ENCODE assay signal across 1 cellular context in the genomic region with DNA sequence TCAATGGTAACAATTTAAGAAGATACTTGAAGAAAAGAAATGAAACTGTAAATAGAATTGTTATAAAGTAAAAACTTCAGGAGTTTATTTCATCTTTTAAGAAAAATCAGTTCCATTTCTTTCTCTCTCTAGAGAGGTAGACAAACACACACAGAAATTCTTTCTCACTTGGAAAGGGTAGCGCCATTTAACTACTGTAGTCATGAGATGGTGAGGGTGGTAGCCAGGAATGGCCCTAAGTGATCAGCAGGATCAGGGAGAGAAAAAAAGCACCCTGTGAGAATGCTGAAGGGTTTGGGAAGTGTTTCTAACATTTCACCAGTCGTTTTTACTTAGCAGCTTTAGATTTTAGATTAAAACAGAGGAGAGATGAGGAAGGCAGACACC.
TF ChIP-seq lines count a peak whose summit lies in the region.

No MANE protein-coding gene starts in this region.

TF ChIP-seq in IMR-90, 13 proteins besides CTCF, POLR2A, EP300 and RAD21:
- TF ChIP-seq NFE2L2 (IDR thresholded peaks at IDR 0.05; ENCODE audit: low read depth, low read length) (no peak), RCOR1 (IDR thresholded peaks at IDR 0.05; ENCODE audit: insufficient replicate concordance, low read length) (no peak), CEBPB (IDR thresholded peaks at IDR 0.05; ENCODE audit: low read depth, low read length) (no peak), MAFK (IDR thresholded peaks at IDR 0.05; ENCODE audit: low read depth, low read length) (no peak), FOS (IDR thresholded peaks at IDR 0.05; ENCODE audit: low read depth, low read length) (no peak), RFX5 (IDR thresholded peaks at IDR 0.05; ENCODE audit: low read depth, low read length) (no peak), CHD1 (IDR thresholded peaks at IDR 0.05; ENCODE audit: low read depth, low read length) (no peak), MAZ (IDR thresholded peaks at IDR 0.05; ENCODE audit: borderline replicate concordance, low read depth, low read length) (no peak)
- TF ChIP-seq, protein P1, sequence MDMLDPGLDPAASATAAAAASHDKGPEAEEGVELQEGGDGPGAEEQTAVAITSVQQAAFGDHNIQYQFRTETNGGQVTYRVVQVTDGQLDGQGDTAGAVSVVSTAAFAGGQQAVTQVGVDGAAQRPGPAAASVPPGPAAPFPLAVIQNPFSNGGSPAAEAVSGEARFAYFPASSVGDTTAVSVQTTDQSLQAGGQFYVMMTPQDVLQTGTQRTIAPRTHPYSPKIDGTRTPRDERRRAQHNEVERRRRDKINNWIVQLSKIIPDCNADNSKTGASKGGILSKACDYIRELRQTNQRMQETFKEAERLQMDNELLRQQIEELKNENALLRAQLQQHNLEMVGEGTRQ (IDR thresholded peaks at IDR 0.05; ENCODE audit: low read depth, low read length): no peak
TF ChIP-seq in IMR-90: peak in this region for 0.
